ENCODE assay signal across 14 cellular contexts in the genomic region with DNA sequence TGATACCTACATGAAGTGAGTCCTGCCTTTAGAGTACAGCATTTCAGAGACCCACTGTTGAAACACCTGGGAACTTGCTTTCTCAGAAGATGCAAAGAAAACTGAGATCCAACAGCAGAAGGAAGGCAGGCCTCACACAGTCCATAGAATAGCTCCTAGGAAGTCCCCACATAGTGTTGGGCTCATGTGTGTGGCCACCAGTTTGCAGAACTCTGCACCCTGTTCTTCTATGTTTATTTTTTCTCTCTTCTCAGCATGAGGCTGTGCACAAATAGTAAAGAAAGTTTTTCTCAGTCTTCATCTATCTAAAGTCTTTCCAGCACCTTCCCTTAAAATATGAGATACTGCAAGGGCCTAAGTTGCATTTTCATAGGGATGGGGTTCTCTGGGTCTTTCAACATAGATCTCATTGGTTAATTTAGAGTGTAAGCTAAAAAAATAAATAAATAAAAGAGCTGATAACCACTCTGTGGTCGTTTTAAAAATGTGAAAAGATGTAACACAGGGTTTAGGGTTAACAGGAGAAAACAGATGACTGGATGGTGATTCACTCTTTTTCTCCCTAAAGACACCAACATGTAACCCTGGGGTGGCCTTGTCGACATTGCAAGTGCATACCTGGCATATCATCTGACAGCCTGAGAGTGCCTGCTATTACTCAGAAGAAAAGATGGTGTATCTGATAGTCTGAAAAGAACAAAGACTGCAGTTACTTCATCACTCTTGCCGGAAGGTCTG.
DNase-seq lines count a peak whose midpoint lies in the region; ATAC-seq and TF ChIP-seq lines count a peak whose summit lies in the region.
"Had no signal": no experiment of that assay in that cellular context is flagged by ENCODE, and none has a peak within 500 bp of the region (broad histone marks: within the 10 kb centered on the region; RNA-seq: fewer than 3 reads in every experiment).

No MANE protein-coding gene starts in this region.

- CTCF ChIA-PET in BJ (lab: Yijun Ruan, JAX), result no interaction called here

- H3K27me3 ChIP-seq in BJ (ENCODE audit: control insufficient read depth, insufficient read depth, low read length), result 0 out of 2 replicates have a peak, but pooled peaks cover 1% of the 10 kb centered on the region
- H3K27me3 ChIP-seq in kidney epithelial cell (ENCODE audit: control insufficient read depth, insufficient read depth, low read length), result no peaks in the 10 kb centered on the region
- H3K27me3 ChIP-seq: BLaER1 treated with 17β-estradiol and CSF1 and Interleukin-3, amounts not matched to agents 10 nM and 100 nM; dorsolateral prefrontal cortex; Peyer's patch had no signal

- no peak overlapping the region for H3K4me3 ChIP-seq in BJ (ENCODE audit: low read depth, low read length)
- no peak overlapping the region for H3K4me3 ChIP-seq in kidney epithelial cell (ENCODE audit: low read depth, low read length)
- H3K4me3 ChIP-seq: BLaER1 treated with 17β-estradiol and CSF1 and Interleukin-3, amounts not matched to agents 10 nM and 100 nM; dorsolateral prefrontal cortex; lung; Peyer's patch had no signal

- ATAC-seq in HG02759 (IDR thresholded peaks at IDR 0.05; ENCODE audit: unreplicated experiment), result no peak

- no peaks in the 10 kb centered on the region for H3K36me3 ChIP-seq in BJ (ENCODE audit: control insufficient read depth, insufficient read depth, low read length)
- H3K36me3 ChIP-seq in kidney epithelial cell (ENCODE audit: control insufficient read depth, insufficient read depth, low read length), result no peaks in the 10 kb centered on the region
- H3K36me3 ChIP-seq: BLaER1 treated with 17β-estradiol and CSF1 and Interleukin-3, amounts not matched to agents 10 nM and 100 nM; Peyer's patch had no signal

- TF ChIP-seq CTCF in BJ (IDR thresholded peaks at IDR 0.05; ENCODE audit: insufficient read depth, low read depth, low read length), result no peak
- no peak for TF ChIP-seq CTCF in kidney epithelial cell (IDR thresholded peaks at IDR 0.05; ENCODE audit: insufficient read depth, low read length, poor library complexity, severe bottlenecking)

- peak; percentile 42 for DNase-seq in BJ (ENCODE audit: low read depth)
- peak; percentile 76 for DNase-seq in HPDE6-E6E7 (ENCODE audit: extremely low spot score)
- DNase-seq in amniotic epithelial cell (ENCODE audit: low read depth), result peak; percentile 96
- DNase-seq in kidney epithelial cell (ENCODE audit: low read depth), result peak; percentile 63
- no peak for DNase-seq in SW 1271 (lab: John Stamatoyannopoulos, UW)
- DNase-seq in inferior parietal cortex (ENCODE audit: extremely low spot score), result no peak
- DNase-seq in medulla oblongata (ENCODE audit: extremely low spot score), result no peak
- DNase-seq: dorsolateral prefrontal cortex, head of caudate nucleus, occipital lobe, Peyer's patch had no signal

- POLR2A ChIA-PET in BJ (lab: Charles Lee), result no interaction called here

Comparison
In these comparisons a context has a peak if more than half of its experiments do, and no peak if none do; other contexts are left out.
1. DNase-seq: peak in BJ (single experiment), HPDE6-E6E7 (single experiment), amniotic epithelial cell (single experiment) and kidney epithelial cell (single experiment); none in SW 1271 (0 of 2), inferior parietal cortex (single experiment) and medulla oblongata (single experiment).